In the genomic region with DNA sequence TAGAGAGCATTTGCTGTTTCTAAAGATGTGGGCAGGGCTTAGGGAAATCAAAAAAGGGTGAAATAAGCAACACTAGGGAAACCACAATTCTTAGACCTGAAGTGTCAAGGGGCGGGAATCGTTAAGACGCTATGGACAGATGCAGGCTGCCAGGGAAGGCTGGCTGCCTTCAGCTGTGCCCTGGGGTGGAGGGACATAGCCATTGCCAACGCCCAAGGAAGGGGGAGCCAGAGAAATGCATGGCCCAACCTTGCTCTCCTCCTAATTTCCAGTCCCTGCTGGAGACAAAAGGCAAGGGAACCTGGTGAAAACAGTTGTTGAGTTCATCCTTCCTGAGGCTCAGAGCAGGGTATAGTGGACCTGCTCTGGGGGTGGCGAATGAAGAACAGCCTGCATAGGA, we compare ENCODE assay signal across 17 cellular contexts.
"Had no signal": no experiment of that assay in that cellular context is flagged by ENCODE, and none has a peak within 500 bp of the region (broad histone marks: within the 10 kb centered on the region; RNA-seq: fewer than 3 reads in every experiment).

No MANE protein-coding gene starts in this region.

- H3K36me3 ChIP-seq: brain microvascular endothelial cell, right lobe of liver, thoracic aorta had no signal

- ATAC-seq: left cardiac atrium had no signal

- H3K27me3 ChIP-seq: brain microvascular endothelial cell, hepatocyte, right lobe of liver had no signal

- H3K27ac ChIP-seq: brain microvascular endothelial cell, hepatocyte, right lobe of liver, thoracic aorta had no signal

- H3K4me3 Mint-ChIP-seq: memory B cell; nephron progenitor cell; stimulated activated memory B cell treated with anti-CD40 and anti-IgM and Interleukin-4, amounts not matched to agents 10 μg/mL and 1 μg/mL and 100 μg/mL, for 72 hours; type B pancreatic cell had no signal

- H3K27ac Mint-ChIP-seq: activated naive CD4-positive, alpha-beta T cell treated with anti-CD3 and anti-CD28 coated beads, Interleukin-2, amount 50 U/mL, for 72 hours; memory B cell; nephron progenitor cell; stimulated activated memory B cell treated with anti-CD40 and anti-IgM and Interleukin-4, amounts not matched to agents 10 μg/mL and 1 μg/mL and 100 μg/mL, for 72 hours; type B pancreatic cell had no signal

- DNase-seq: activated CD4-positive, alpha-beta T cell treated with anti-CD3 and anti-CD28 coated beads, Interleukin-2, amount 50 U/mL, for 1 hour; activated gamma-delta T cell treated with Interleukin-2 at 50 U/mL for 16 hours; activated T-cell treated with anti-CD3 and anti-CD28 coated beads, Interleukin-2, amount 50 U/mL, for 1 hour; aorta; brain microvascular endothelial cell; effector CD8-positive, alpha-beta T cell; foreskin melanocyte; left cardiac atrium; nephron progenitor cell; occipital lobe had no signal

- H3K4me3 ChIP-seq: hepatocyte, right lobe of liver, thoracic aorta had no signal

- H3K9me3 ChIP-seq: right lobe of liver, thoracic aorta had no signal

- H3K9me3 Mint-ChIP-seq: activated naive CD4-positive, alpha-beta T cell treated with anti-CD3 and anti-CD28 coated beads, Interleukin-2, amount 50 U/mL, for 72 hours; memory B cell; nephron progenitor cell; stimulated activated memory B cell treated with anti-CD40 and anti-IgM and Interleukin-4, amounts not matched to agents 10 μg/mL and 1 μg/mL and 100 μg/mL, for 72 hours; type B pancreatic cell had no signal

- H3K4me1 ChIP-seq: right lobe of liver had no signal

- H3K36me3 Mint-ChIP-seq: activated naive CD4-positive, alpha-beta T cell treated with anti-CD3 and anti-CD28 coated beads, Interleukin-2, amount 50 U/mL, for 72 hours; memory B cell; stimulated activated memory B cell treated with anti-CD40 and anti-IgM and Interleukin-4, amounts not matched to agents 10 μg/mL and 1 μg/mL and 100 μg/mL, for 72 hours; type B pancreatic cell had no signal
